9 cellular contexts compared by ENCODE assay signal in genomic region chr2:162123806-162124758, GRCh38. TPM values are rescaled to one million over a fixed set of nuclear protein-coding genes. Genes with fewer than 3 reads are reported as not detected.
DNase-seq lines count a peak whose midpoint lies in the region; ATAC-seq, FAIRE-seq and TF ChIP-seq lines count a peak whose summit lies in the region.
"Had no signal": no experiment of that assay in that cellular context is flagged by ENCODE, and none has a peak within 500 bp of the region (broad histone marks: within the 10 kb centered on the region; RNA-seq: fewer than 3 reads in every experiment).

No MANE protein-coding gene starts in this region.

- no peaks in the 10 kb centered on the region for H3K36me3 ChIP-seq in endothelial cell of umbilical vein (ENCODE audit: control insufficient read depth in 2 of 2, extremely low read depth in 1 of 2, insufficient read depth in 2 of 2, low read length in 2 of 2)

- no peak overlapping the region for H3K4me2 ChIP-seq in endothelial cell of umbilical vein (ENCODE audit: insufficient read depth, low read length)

- CTCF ChIA-PET in endothelial cell of umbilical vein (lab: Charles Lee) = interaction anchor here (0.7 to 3.9 kb wide), 19 partner anchors 9 to 542 kb away, joined by 3 to 70 read pairs (median 4); no protein-coding TSS in a partner anchor

- no peaks in the 10 kb centered on the region for H3K9me3 ChIP-seq in endothelial cell of umbilical vein (replicated peaks; ENCODE audit: control insufficient read depth, insufficient read depth, low read length)

- H3K27ac Mint-ChIP-seq in naive B cell = no peak overlapping the region

- no peak overlapping the region for H3K27ac ChIP-seq in endothelial cell of umbilical vein (ENCODE audit: insufficient read depth, low read depth, low read length)

- H4K20me1 ChIP-seq in endothelial cell of umbilical vein (replicated peaks; ENCODE audit: control insufficient read depth, extremely low read depth, insufficient read depth, low read length) = no peaks in the 10 kb centered on the region

- DNase-seq in Ammon's horn (ENCODE audit: low spot score) (peak; percentile 74), LHCN-M2 (ENCODE audit: low read depth) (peak; percentile 64), RPMI7951 (ENCODE audit: low read depth) (peak; percentile 61), endothelial cell of umbilical vein (ENCODE audit: low read depth, low spot score) (peak; percentile 70), naive B cell (peak; percentile 38)
- no peak for DNase-seq in activated naive CD4-positive, alpha-beta T cell (lab: John Stamatoyannopoulos, UW)
- DNase-seq: left cardiac atrium had no signal

- peaks cover 0 to 9% of the 10 kb centered on the region in 2 experiments for H3K27me3 ChIP-seq in endothelial cell of umbilical vein (ENCODE audit: control insufficient read depth in 2 of 2, insufficient read depth in 2 of 2, low read length in 2 of 2)

- H3K4me1 ChIP-seq in endothelial cell of umbilical vein (ENCODE audit: control insufficient read depth, extremely low read depth, insufficient read depth, low read length) = peaks cover 13% of the 10 kb centered on the region

- H3K36me3 Mint-ChIP-seq in naive B cell = no peaks in the 10 kb centered on the region

- peak; percentile 38 for FAIRE-seq in endothelial cell of umbilical vein (lab: Jason Lieb, UNC)

- H3K9me3 Mint-ChIP-seq in naive B cell = no peaks in the 10 kb centered on the region

- H3K4me3 Mint-ChIP-seq in naive B cell = no peak overlapping the region

- H3K79me2 ChIP-seq in endothelial cell of umbilical vein (ENCODE audit: control insufficient read depth, insufficient read depth, low read length) = no peaks in the 10 kb centered on the region

- H3K9me1 ChIP-seq in endothelial cell of umbilical vein (replicated peaks; ENCODE audit: control insufficient read depth, extremely low read depth, insufficient read depth, low read length) = no peaks in the 10 kb centered on the region

- no peak overlapping the region for H3K4me3 ChIP-seq in endothelial cell of umbilical vein (replicated peaks in 1 of 3; ENCODE audit: insufficient read depth in 1 of 3, low read depth in 1 of 3, low read length in 3 of 3)

- no peak overlapping the region for H3K9ac ChIP-seq in endothelial cell of umbilical vein (replicated peaks; ENCODE audit: extremely low read depth, insufficient read depth, low read length)

- H2AFZ ChIP-seq in endothelial cell of umbilical vein (ENCODE audit: low read depth, low read length) = no peak overlapping the region

- intact Hi-C loops in endothelial cell of umbilical vein (cut with micrococcal nuclease) = loop anchor here (1.0 kb wide), 4 partner anchors 117 to 538 kb away; no protein-coding TSS in a partner anchor

- POLR2A ChIA-PET in endothelial cell of umbilical vein (lab: Charles Lee) = no interaction called here

- dilution Hi-C loops in endothelial cell of umbilical vein (cut with MboI; ENCODE audit: extremely low pct_ligation_motif_present, low sequenced_read_pairs) = no loop called here

- peaks cover 16 to 22% (median 20%) of the 10 kb centered on the region in 3 donors for H3K4me1 Mint-ChIP-seq in naive B cell

- peak; percentile 50 for ATAC-seq in GM18517 (IDR thresholded peaks at IDR 0.05; ENCODE audit: unreplicated experiment)
- peak in 1 of 2 donors; percentile 30 for ATAC-seq in naive B cell (ENCODE audit: low read depth in 2 of 2)
- ATAC-seq in GM21390 (IDR thresholded peaks at IDR 0.05; ENCODE audit: unreplicated experiment) = no peak

- no TSS peak for BruUV-seq in endothelial cell of umbilical vein (replicated peaks; lab: Mats Ljungman, UMichigan)

- no peak for TF ChIP-seq POLR2A in endothelial cell of umbilical vein (IDR thresholded peaks at IDR 0.05; ENCODE audit: low read depth, low read length)

- TF ChIP-seq CTCF in endothelial cell of umbilical vein (IDR thresholded peaks at IDR 0.05; ENCODE audit: extremely low read depth in 1 of 2, insufficient read depth in 1 of 2, low read depth in 1 of 2, low read length in 2 of 2) = peak; percentile 29 to 41

- no peaks in the 10 kb centered on the region for H3K27me3 Mint-ChIP-seq in naive B cell

TF ChIP-seq in endothelial cell of umbilical vein, 7 proteins besides CTCF, POLR2A, EP300 and RAD21:
- TF ChIP-seq GATA2 (IDR thresholded peaks at IDR 0.05; ENCODE audit: insufficient read depth, insufficient read length, low read depth, low read length) (no peak), EZH2 (IDR thresholded peaks at IDR 0.05; ENCODE audit: borderline replicate concordance, low read depth, low read length, severe bottlenecking) (no peak), POLR2AphosphoS5 (IDR thresholded peaks at IDR 0.05; ENCODE audit: insufficient read depth, low read depth, low read length) (no peak), JUN (IDR thresholded peaks at IDR 0.05; ENCODE audit: borderline replicate concordance, insufficient read depth, insufficient read length, low read depth) (no peak), MYC (IDR thresholded peaks at IDR 0.05; ENCODE audit: low read depth, low read length) (no peak), FOS (IDR thresholded peaks at IDR 0.05; ENCODE audit: borderline replicate concordance, insufficient read depth, low read length) (no peak)
- TF ChIP-seq, protein P1, sequence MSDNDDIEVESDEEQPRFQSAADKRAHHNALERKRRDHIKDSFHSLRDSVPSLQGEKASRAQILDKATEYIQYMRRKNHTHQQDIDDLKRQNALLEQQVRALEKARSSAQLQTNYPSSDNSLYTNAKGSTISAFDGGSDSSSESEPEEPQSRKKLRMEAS (IDR thresholded peaks at IDR 0.05; ENCODE audit: insufficient read depth, insufficient read length) = no peak

RNA-seq across cellular contexts. Expression of gene GCG, which starts 28.0 kb away (rescaled TPM):
- 0.17 TPM in 1 of 2 replicates, not detected in the other for total RNA-seq in LHCN-M2 (2014; rRNA removed)
- polyA plus RNA-seq in LHCN-M2 (2012) = not detected
- 0.24 and 0.39 TPM in 2 replicates for total RNA-seq in RPMI7951 (2014; rRNA removed; shearing (Covaris generic))
- not detected in 2 replicates for total RNA-seq in endothelial cell of umbilical vein
- polyA plus RNA-seq in endothelial cell of umbilical vein = not detected in 2 replicates
- not detected in 2 replicates for polyA plus RNA-seq in endothelial cell of umbilical vein (2011; cell fraction: cytosol; rRNA removed)
- not detected in 2 replicates for polyA plus RNA-seq in endothelial cell of umbilical vein (2011; cell fraction: nucleus; rRNA removed)
- not detected in 2 replicates for polyA plus RNA-seq in endothelial cell of umbilical vein (2012)
- polyA minus RNA-seq in endothelial cell of umbilical vein = not detected in 2 replicates
- not detected for polyA minus RNA-seq in endothelial cell of umbilical vein (2011; cell fraction: cytosol; rRNA and poly(A)+ RNA removed)
- polyA minus RNA-seq in endothelial cell of umbilical vein (2011; cell fraction: nucleus; rRNA and poly(A)+ RNA removed) = not detected in 2 replicates
- polyA plus RNA-seq in naive B cell (ENCODE audit: low read depth in 6 of 6) = not detected
- total RNA-seq: left cardiac atrium had no signal

RNA-seq across cellular contexts. Expression of gene DPP4, which starts 50.1 kb away (rescaled TPM):
- 20.5 and 27.7 TPM in 2 replicates for total RNA-seq in LHCN-M2 (2014; rRNA removed)
- 3.5 TPM for polyA plus RNA-seq in LHCN-M2 (2012)
- 2.8 and 3.1 TPM in 2 replicates for total RNA-seq in RPMI7951 (2014; rRNA removed; shearing (Covaris generic))
- total RNA-seq in endothelial cell of umbilical vein = 3.0 and 6.2 TPM in 2 replicates
- polyA plus RNA-seq in endothelial cell of umbilical vein = 0.53 and 0.84 TPM in 2 replicates
- polyA plus RNA-seq in endothelial cell of umbilical vein (2011; cell fraction: cytosol; rRNA removed) = 1.1 and 1.4 TPM in 2 replicates
- 1.9 and 2.4 TPM in 2 replicates for polyA plus RNA-seq in endothelial cell of umbilical vein (2011; cell fraction: nucleus; rRNA removed)
- 1.5 and 4.4 TPM in 2 replicates for polyA plus RNA-seq in endothelial cell of umbilical vein (2012)
- 1.5 and 1.8 TPM in 2 replicates for polyA minus RNA-seq in endothelial cell of umbilical vein
- polyA minus RNA-seq in endothelial cell of umbilical vein (2011; cell fraction: cytosol; rRNA and poly(A)+ RNA removed) = not detected
- 1.0 and 1.9 TPM in 2 replicates for polyA minus RNA-seq in endothelial cell of umbilical vein (2011; cell fraction: nucleus; rRNA and poly(A)+ RNA removed)
- 1 to 10 TPM in 1 of 6 donors, under 1 TPM in 5; 0.05 to 1.3 (median 0.51) TPM for polyA plus RNA-seq in naive B cell (ENCODE audit: low read depth in 6 of 6)

Comparison
In these comparisons a context has a peak if more than half of its experiments do, and no peak if none do; other contexts are left out.
1. DNase-seq: peak in Ammon's horn (single experiment), LHCN-M2 (single experiment), RPMI7951 (single experiment), endothelial cell of umbilical vein (single experiment) and naive B cell (single experiment); none in activated naive CD4-positive, alpha-beta T cell (0 of 4).